ENCODE assay signal across 9 cellular contexts in genomic region chr13:104854698-104855097, GRCh38.
"Had no signal": no experiment of that assay in that cellular context is flagged by ENCODE, and none has a peak within 500 bp of the region (broad histone marks: within the 10 kb centered on the region; RNA-seq: fewer than 3 reads in every experiment).

No MANE protein-coding gene starts in this region.

- H3K9me3 ChIP-seq: HAP-1 had no signal

- H3K4me3 ChIP-seq: GM23248, GM23338, HAP-1 had no signal

- H3K27ac Mint-ChIP-seq: GM23338, HFFc6 had no signal

- H2AFZ ChIP-seq: GM23248, GM23338 had no signal

- H3K4me2 ChIP-seq: GM23338 had no signal

- DNase-seq: GM23248, GOT3, H7, HCEC 1CT, HFFc6 had no signal

- ATAC-seq: GM23338, HCT116 had no signal

- H3K4me1 ChIP-seq: HAP-1 had no signal

- H3K27ac ChIP-seq: GM23248 had no signal

- H3K9ac ChIP-seq: GM23248 had no signal

- H3K4me3 Mint-ChIP-seq: GM23338, H9 had no signal

- H3K9me3 Mint-ChIP-seq: GM23338, H9, HFFc6 had no signal

- H3K36me3 ChIP-seq: HAP-1 had no signal
